In the genomic region with DNA sequence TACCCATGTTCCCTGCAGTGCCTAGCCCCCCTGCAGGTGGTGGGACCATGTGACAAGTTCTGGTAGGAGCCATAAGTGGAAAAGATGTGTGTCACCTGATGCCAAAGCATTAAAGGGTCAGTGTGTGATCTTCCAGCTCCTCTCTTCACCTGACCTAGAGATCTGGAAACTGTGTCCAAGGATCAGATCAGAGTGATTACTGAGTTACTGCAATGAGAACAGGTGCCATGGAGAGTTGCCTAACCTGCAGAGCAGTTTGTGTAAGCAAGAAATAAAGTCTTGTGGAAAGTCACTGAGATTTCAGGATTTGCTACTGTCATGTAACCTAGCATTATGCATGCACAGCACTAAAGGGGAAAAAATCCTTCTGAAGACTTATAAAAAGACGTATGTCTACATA, we compare ENCODE assay signal across 25 cellular contexts.
DNase-seq lines count a peak whose midpoint lies in the region; ATAC-seq and TF ChIP-seq lines count a peak whose summit lies in the region.
"Had no signal": no experiment of that assay in that cellular context is flagged by ENCODE, and none has a peak within 500 bp of the region (broad histone marks: within the 10 kb centered on the region; RNA-seq: fewer than 3 reads in every experiment).

No MANE protein-coding gene starts in this region.

- H3K27me3 ChIP-seq in HCT116 (ENCODE audit: insufficient read depth, low read length) (no peaks in the 10 kb centered on the region), IMR-90 (ENCODE audit: control insufficient read depth, insufficient read depth, low read length) (no peaks in the 10 kb centered on the region), endodermal cell (ENCODE audit: control insufficient read depth, insufficient read depth, low read length, poor library complexity, severe bottlenecking) (no peaks in the 10 kb centered on the region)
- H3K27me3 ChIP-seq: BE2C, BLaER1 had no signal

- H4K91ac ChIP-seq in IMR-90 (ENCODE audit: insufficient read depth, low read depth, low read length) = no peak overlapping the region

- POLR2A ChIA-PET in HCT116 (lab: Charles Lee) = no interaction called here
- POLR2A ChIA-PET in IMR-90 (lab: Charles Lee; ENCODE audit: unreplicated experiment) = no interaction called here

- no peaks in the 10 kb centered on the region for H3K36me3 Mint-ChIP-seq in endodermal cell (ENCODE audit: low read depth)
- H3K36me3 Mint-ChIP-seq: CD14-positive monocyte; CD4-positive, CD25-positive, alpha-beta regulatory T cell had no signal

- H3K4me3 Mint-ChIP-seq in endodermal cell = no peak overlapping the region
- H3K4me3 Mint-ChIP-seq: CD14-positive monocyte; CD4-positive, alpha-beta memory T cell; CD4-positive, CD25-positive, alpha-beta regulatory T cell; CD8-positive, alpha-beta memory T cell had no signal

- H3K36me3 ChIP-seq in HCT116 (ENCODE audit: control insufficient read depth in 1 of 2, insufficient read depth in 2 of 2, low read length in 2 of 2) (no peaks in the 10 kb centered on the region), IMR-90 (ENCODE audit: control insufficient read depth, insufficient read depth, low read length) (no peaks in the 10 kb centered on the region), endodermal cell (ENCODE audit: control insufficient read depth, insufficient read depth, low read length) (no peaks in the 10 kb centered on the region)
- H3K36me3 ChIP-seq: BE2C, BLaER1 had no signal

- H3K79me1 ChIP-seq in IMR-90 (ENCODE audit: low read depth in 1 of 2, low read length in 2 of 2) = no peaks in the 10 kb centered on the region

- RAD21 ChIA-PET in HCT116 (lab: Charles Lee; ENCODE audit: low non-redundant PET in 1 of 2, low total read pairs in 2 of 2, uncharacterized antibody in 2 of 2, unreplicated experiment in 2 of 2) = no interaction called here

- H3K9me3 ChIP-seq in HCT116 (ENCODE audit: control insufficient read depth in 1 of 2, insufficient read depth in 1 of 2, low read depth in 1 of 2, low read length in 2 of 2) = 0 out of 4 replicates have a peak, but pooled peaks cover 0 to 4% of the 10 kb centered on the region in 2 experiments
- H3K9me3 ChIP-seq in IMR-90 (ENCODE audit: control insufficient read depth, insufficient read depth, low read length) = no peaks in the 10 kb centered on the region
- H3K9me3 ChIP-seq in endodermal cell (ENCODE audit: control insufficient read depth, low read length) = no peaks in the 10 kb centered on the region
- H3K9me3 ChIP-seq: BE2C, BLaER1 had no signal

- H3K9me2 ChIP-seq in HCT116 (ENCODE audit: insufficient read depth) = peaks cover 4% of the 10 kb centered on the region; the same call in 1 of the 2 replicates

- no peak overlapping the region for H3K23ac ChIP-seq in IMR-90 (ENCODE audit: low read depth, low read length)

- no peak overlapping the region for H3K18ac ChIP-seq in IMR-90 (ENCODE audit: low read depth, low read length)

- TF ChIP-seq RAD21 in HCT116 (IDR thresholded peaks at IDR 0.05; ENCODE audit: low read depth) = no peak
- no peak for TF ChIP-seq RAD21 in IMR-90 (IDR thresholded peaks at IDR 0.05; ENCODE audit: low read length)

- WGBS in IMR-90 (ENCODE audit: extremely low coverage in 2 of 2, insufficient read length in 1 of 2), 2 experiments = no CpG with 5 or more reads among the region's 1 CpG
- no CpG with 5 or more reads among the region's 1 CpG for WGBS in endodermal cell (ENCODE audit: insufficient coverage in 1 of 2, insufficient read length in 1 of 2), 2 experiments

- H3K56ac ChIP-seq in IMR-90 (ENCODE audit: extremely low read depth, insufficient read depth, low read length) = 0 out of 2 replicates have a peak overlapping the region, but pooled peaks have one; percentile 13

- TF ChIP-seq POLR2A in HCT116 (IDR thresholded peaks at IDR 0.05; ENCODE audit: borderline replicate concordance, extremely low read depth, insufficient read depth, insufficient read length) = no peak
- no peak for TF ChIP-seq POLR2A in IMR-90 (IDR thresholded peaks at IDR 0.05; ENCODE audit: low read depth, low read length)

- intact Hi-C loops in HCT116 (cut with micrococcal nuclease) = no loop called here
- intact Hi-C loops in IMR-90 (cut with micrococcal nuclease) = no loop called here

- ATAC-seq in HCT116 = no peak; the same call in 1 of the 2 replicates
- ATAC-seq in IMR-90 (ENCODE audit: low read depth) = no peak
- ATAC-seq in left lobe of liver = peak; percentile 67
- ATAC-seq in GM19351 (IDR thresholded peaks at IDR 0.05; ENCODE audit: unreplicated experiment) = no peak
- no peak for ATAC-seq in GM21528 (IDR thresholded peaks at IDR 0.05; ENCODE audit: low FRiP score, unreplicated experiment)
- ATAC-seq: GM12878 had no signal

- H4K20me1 ChIP-seq in HCT116 (ENCODE audit: insufficient read depth) (no peaks in the 10 kb centered on the region), IMR-90 (ENCODE audit: insufficient read depth, low read length) (no peaks in the 10 kb centered on the region)
- H4K20me1 ChIP-seq: BLaER1 had no signal

- no peak overlapping the region for H2BK15ac ChIP-seq in IMR-90 (ENCODE audit: low read depth, low read length)

- DNase-seq in HCT116 (ENCODE audit: low read depth, low spot score) = no peak
- no peak for DNase-seq in IMR-90
- no peak for DNase-seq in endodermal cell
- no peak for DNase-seq in left lobe of liver (ENCODE audit: low spot score)
- DNase-seq in HUDEP-2 (lab: John Stamatoyannopoulos, UW; ENCODE audit: unreplicated experiment in 76 of 76) = no peak
- DNase-seq: 8988T; ACHN; BE2C; C1 segment of cervical spinal cord; CD4-positive, alpha-beta memory T cell; CD4-positive, CD25-positive, alpha-beta regulatory T cell; CD8-positive, alpha-beta memory T cell; COR-L47; DMS 273 treated with DMSO at 0.1 percent for 48 hours; DMS153; DMS53; DMS79; DND-41; EL; GDM1 had no signal

- no peaks in the 10 kb centered on the region for H3K4me1 ChIP-seq in HCT116 (ENCODE audit: control insufficient read depth in 1 of 2, insufficient read depth in 2 of 2, low read length in 2 of 2)
- H3K4me1 ChIP-seq in IMR-90 (ENCODE audit: control insufficient read depth, insufficient read depth, low read length) = no peaks in the 10 kb centered on the region
- no peaks in the 10 kb centered on the region for H3K4me1 ChIP-seq in endodermal cell (ENCODE audit: control insufficient read depth, insufficient read depth, low read length)
- H3K4me1 ChIP-seq: BE2C, BLaER1 had no signal

- H3K27ac Mint-ChIP-seq in endodermal cell = peak overlapping the region; percentile 27
- H3K27ac Mint-ChIP-seq: CD14-positive monocyte; CD4-positive, alpha-beta memory T cell; CD4-positive, CD25-positive, alpha-beta regulatory T cell; CD8-positive, alpha-beta memory T cell had no signal

- no peak overlapping the region for H2BK20ac ChIP-seq in IMR-90 (ENCODE audit: low read depth, low read length)

- H3K9me1 ChIP-seq in IMR-90 (ENCODE audit: insufficient read depth, low read length) = no peaks in the 10 kb centered on the region

- no peak overlapping the region for H2AK5ac ChIP-seq in IMR-90 (ENCODE audit: low read depth, low read length)

- H3K4ac ChIP-seq in IMR-90 (ENCODE audit: low read depth, low read length) = no peak overlapping the region

- dilution Hi-C loops in IMR-90 (cut with HindIII; ENCODE audit: low sequenced_read_pairs, unreplicated experiment) = no loop called here

- H2AFZ ChIP-seq in HCT116 (ENCODE audit: low read depth, low read length, poor library complexity, severe bottlenecking) (peak overlapping the region; percentile 16), IMR-90 (replicated peaks; ENCODE audit: low read length, poor library complexity) (no peak overlapping the region)

- BruUV-seq in HCT116 (replicated peaks; lab: Mats Ljungman, UMichigan) (no TSS peak), IMR-90 (replicated peaks; lab: Mats Ljungman, UMichigan) (no TSS peak)

- H2AK9ac ChIP-seq in IMR-90 (replicated peaks; ENCODE audit: low read depth, low read length, poor library complexity) = no peak overlapping the region

- no peaks in the 10 kb centered on the region for H3K27me3 Mint-ChIP-seq in endodermal cell (ENCODE audit: insufficient read depth)
- H3K27me3 Mint-ChIP-seq: CD4-positive, alpha-beta memory T cell had no signal

- no peak overlapping the region for H2BK5ac ChIP-seq in IMR-90 (ENCODE audit: low read depth, low read length, poor library complexity, severe bottlenecking)

- H3K14ac ChIP-seq in IMR-90 (replicated peaks; ENCODE audit: low read depth, low read length) = no peak overlapping the region

- H3K27ac ChIP-seq in HCT116 (ENCODE audit: low read depth, low read length) (no peak overlapping the region), IMR-90 (ENCODE audit: insufficient read depth, low read length) (no peak overlapping the region), endodermal cell (ENCODE audit: low read depth, low read length) (no peak overlapping the region)
- H3K27ac ChIP-seq: BLaER1 had no signal

- H3K4me3 ChIP-seq in HCT116 (replicated peaks in 1 of 2; ENCODE audit: low read depth in 1 of 2, low read length in 2 of 2) = no peak overlapping the region
- no peak overlapping the region for H3K4me3 ChIP-seq in IMR-90 (ENCODE audit: insufficient read depth, low read depth, low read length)
- H3K4me3 ChIP-seq in endodermal cell (ENCODE audit: low read length) = no peak overlapping the region
- H3K4me3 ChIP-seq: BLaER1, GM12878 had no signal

- H3K9me3 Mint-ChIP-seq in endodermal cell = no peaks in the 10 kb centered on the region

- H3K4me2 ChIP-seq in HCT116 (ENCODE audit: low read length) (no peak overlapping the region), IMR-90 (ENCODE audit: low read depth, low read length) (no peak overlapping the region)
- H3K4me2 ChIP-seq: BLaER1 had no signal

- TF ChIP-seq CTCF in HCT116 (IDR thresholded peaks at IDR 0.05 in 2 of 3, conservative IDR thresholded peaks at IDR 0.05 in 1 of 3; ENCODE audit: borderline replicate concordance in 1 of 3, insufficient read depth in 1 of 3, low read depth in 2 of 3, low read length in 2 of 3) (no peak), IMR-90 (conservative IDR thresholded peaks at IDR 0.05; ENCODE audit: low read depth, low read length) (no peak), endodermal cell (conservative IDR thresholded peaks at IDR 0.05) (no peak)

- H4K5ac ChIP-seq in IMR-90 (ENCODE audit: low read depth, low read length) = no peak overlapping the region

- no peak overlapping the region for H2BK120ac ChIP-seq in IMR-90 (ENCODE audit: low read depth, low read length)

- H3K9ac ChIP-seq in HCT116 (ENCODE audit: low read length) (no peak overlapping the region), IMR-90 (ENCODE audit: low read depth, low read length) (no peak overlapping the region), endodermal cell (ENCODE audit: extremely low read depth, low read length, poor library complexity, severe bottlenecking) (no peak overlapping the region)
- H3K9ac ChIP-seq: BLaER1 had no signal

- no peaks in the 10 kb centered on the region for H3K79me2 ChIP-seq in HCT116 (ENCODE audit: insufficient read depth, low read length)

- CTCF ChIA-PET in HCT116 (lab: Charles Lee) (no interaction called here), IMR-90 (lab: Yijun Ruan, JAX) (no interaction called here)

- no peak overlapping the region for H4K8ac ChIP-seq in IMR-90 (ENCODE audit: low read depth in 2 of 2, low read length in 2 of 2)

- H3K4me1 Mint-ChIP-seq in endodermal cell = no peaks in the 10 kb centered on the region
- H3K4me1 Mint-ChIP-seq: CD14-positive monocyte; CD4-positive, alpha-beta memory T cell; CD4-positive, CD25-positive, alpha-beta regulatory T cell; CD8-positive, alpha-beta memory T cell had no signal

- in situ Hi-C loops in IMR-90 (cut with MboI; ENCODE audit: low sequenced_read_pairs) = no loop called here

TF ChIP-seq in IMR-90, 13 proteins besides CTCF, POLR2A, EP300 and RAD21 (continues in another document):
- TF ChIP-seq RCOR1 (IDR thresholded peaks at IDR 0.05; ENCODE audit: insufficient replicate concordance, low read length) = no peak
